ENCODE assay signal across 17 cellular contexts in genomic region chr17:42894283-42895184, GRCh38. TPM values are rescaled to one million over a fixed set of nuclear protein-coding genes. Genes with fewer than 3 reads are reported as not detected.
A peak's percentile ranks its signal among the peaks of the same experiment; 100 is the strongest.
DNase-seq lines count a peak whose midpoint lies in the region; ATAC-seq and TF ChIP-seq lines count a peak whose summit lies in the region.
"Had no signal": no experiment of that assay in that cellular context is flagged by ENCODE, and none has a peak within 500 bp of the region (broad histone marks: within the 10 kb centered on the region; RNA-seq: fewer than 3 reads in every experiment).

No MANE protein-coding gene starts in this region.

- no peak for TF ChIP-seq EP300 in sigmoid colon (IDR thresholded peaks at IDR 0.05)

- peak overlapping the region in 3 of 4 donors; percentile 7 to 83 (median 80) for H3K27ac ChIP-seq in sigmoid colon
- H3K27ac ChIP-seq: KMS-11, parathyroid adenoma had no signal

- in situ Hi-C loops in Caki2 (cut with HindIII; ENCODE audit: low pct_unique_long_range_greater_than_20kb, low sequenced_read_pairs) = no loop called here

- CTCF ChIA-PET in WTC11 (lab: Charles Lee) = interaction anchor here (1.4 to 1.9 kb wide), 2 partner anchors 75 to 103 kb away, joined by 5 read pairs; partner anchors contain the start of gene RPL27

- H3K27me3 ChIP-seq in sigmoid colon = no peaks in the 10 kb centered on the region

- no peak for TF ChIP-seq CTCF in WTC11 (IDR thresholded peaks at IDR 0.05)
- no peak for TF ChIP-seq CTCF in sigmoid colon (IDR thresholded peaks at IDR 0.05)

- H3K36me3 ChIP-seq in sigmoid colon = no peaks in the 10 kb centered on the region

- H3K9me3 ChIP-seq in sigmoid colon = no peaks in the 10 kb centered on the region

- peaks cover 2% of the 10 kb centered on the region; the same call in 1 of the 2 replicates for H3K27me3 Mint-ChIP-seq in WTC11 (ENCODE audit: low read depth)

- no peak overlapping the region for H3K27ac Mint-ChIP-seq in WTC11
- H3K27ac Mint-ChIP-seq: activated T-helper 17 cell treated with anti-CD3 and anti-CD28 coated beads, Interleukin-2, amount 50 U/mL, for 72 hours; brain had no signal

- H3K36me3 Mint-ChIP-seq in WTC11 = no peaks in the 10 kb centered on the region
- H3K36me3 Mint-ChIP-seq: brain had no signal

- no peak for TF ChIP-seq POLR2A in sigmoid colon (IDR thresholded peaks at IDR 0.05)

- H3K4me3 ChIP-seq in sigmoid colon = no peak overlapping the region

- intact Hi-C loops in sigmoid colon (cut with DNase I) = no loop called here

- 29 to 70% methylated on average over 12 of the region's 12 CpGs for WGBS in sigmoid colon, 2 donors

- POLR2A ChIA-PET in WTC11 (lab: Charles Lee) = no interaction called here

- no peak overlapping the region for H3K4me3 Mint-ChIP-seq in WTC11
- H3K4me3 Mint-ChIP-seq: activated T-helper 17 cell treated with anti-CD3 and anti-CD28 coated beads, Interleukin-2, amount 50 U/mL, for 72 hours; brain had no signal

- no peaks in the 10 kb centered on the region; the same call in 1 of the 2 replicates for H3K9me3 Mint-ChIP-seq in WTC11
- H3K9me3 Mint-ChIP-seq: activated T-helper 17 cell treated with anti-CD3 and anti-CD28 coated beads, Interleukin-2, amount 50 U/mL, for 72 hours; brain had no signal

- peaks cover 0 to 53% (median 41%) of the 10 kb centered on the region in 4 donors for H3K4me1 ChIP-seq in sigmoid colon
- H3K4me1 ChIP-seq: parathyroid adenoma had no signal

- DNase-seq in Caki2 (ENCODE audit: low read depth) (peak; percentile 62), WTC11 (ENCODE audit: low spot score) (no peak), kidney tubule cell (ENCODE audit: low spot score) (peak; percentile 48), sigmoid colon (peak; percentile 21), NCI-H1930 (lab: John Stamatoyannopoulos, UW) (no peak), GM03348 (ENCODE audit: low spot score) (no peak), NCI-H1417 treated with DMSO at 0.1 percent for 48 hours (lab: John Stamatoyannopoulos, UW) (no peak), DMS79 (lab: John Stamatoyannopoulos, UW) (no peak)
- DNase-seq: hypothalamus; stimulated activated CD4-positive, alpha-beta T cell treated with anti-CD3 and anti-CD28 coated beads, Interleukin-2, amount 100 ng/mL, for 24 hours had no signal

- H3K4me1 Mint-ChIP-seq in WTC11 = peaks cover 13% of the 10 kb centered on the region
- H3K4me1 Mint-ChIP-seq: activated T-helper 17 cell treated with anti-CD3 and anti-CD28 coated beads, Interleukin-2, amount 50 U/mL, for 72 hours had no signal

- no peak for ATAC-seq in WTC11
- ATAC-seq: activated T-helper 17 cell treated with anti-CD3 and anti-CD28 coated beads, Interleukin-2, amount 50 U/mL, for 72 hours had no signal

TF ChIP-seq in WTC11, 78 proteins besides CTCF, POLR2A, EP300 and RAD21:
- no peak for TF ChIP-seq SP1 (CRISPR knock-in tag; conservative IDR thresholded peaks at IDR 0.05)
- TF ChIP-seq GABPB1 (CRISPR knock-in tag; IDR thresholded peaks at IDR 0.05) = peak; percentile 54; the same call in 1 of the 2 replicates

RNA-seq across cellular contexts. Expression of gene G6PC1, which starts 6.1 kb away (rescaled TPM):
- total RNA-seq in Caki2 (2014; rRNA removed; shearing (Covaris generic); ENCODE audit: low replicate concordance) = not detected in 2 replicates
- 0.37 TPM in 1 of 3 replicates, not detected in the others for total RNA-seq in WTC11 (2021)
- not detected for total RNA-seq in sigmoid colon
- polyA plus RNA-seq in sigmoid colon = under 1 TPM in 1 of 3 donors, not detected in 2; 0.23 TPM
- total RNA-seq: activated T-helper 17 cell treated with anti-CD3 and anti-CD28 coated beads, Interleukin-2, amount 50 U/mL, for 72 hours; mesenteric fat pad; NCI-H460; RPMI7951 had no signal

RNA-seq across cellular contexts. Expression of gene AOC3, which starts 43.5 kb away (rescaled TPM):
- 0.17 TPM in 1 of 2 replicates, not detected in the other for total RNA-seq in Caki2 (2014; rRNA removed; shearing (Covaris generic); ENCODE audit: low replicate concordance)
- total RNA-seq in WTC11 (2021) (6.2 to 8.2 TPM (median 7.6 TPM) in 3 replicates), sigmoid colon (100 to 1,000 TPM in 2 of 4 donors, 10 to 100 TPM in 2; 58.1 to 227 (median 107) TPM)
- 10 to 100 TPM in 1 of 3 donors, 1 to 10 TPM in 2; 3.5 to 32.7 (median 5.4) TPM for polyA plus RNA-seq in sigmoid colon
- total RNA-seq: RPMI7951 had no signal

RNA-seq across cellular contexts. Expression of gene AOC2, which starts 50.2 kb away (rescaled TPM):
- total RNA-seq in Caki2 (2014; rRNA removed; shearing (Covaris generic); ENCODE audit: low replicate concordance) = 0.38 TPM in 1 of 2 replicates, not detected in the other
- total RNA-seq in WTC11 (2021) = 9.8 to 11.0 TPM (median 10.1 TPM) in 3 replicates
- total RNA-seq in sigmoid colon = 1 to 10 TPM; 1.2 to 2.1 (median 1.4) TPM
- polyA plus RNA-seq in sigmoid colon = 1 to 10 TPM in 1 of 3 donors, not detected in 2; 1.2 TPM

Comparison
In these comparisons a context has a peak if more than half of its experiments do, and no peak if none do; other contexts are left out.
1. DNase-seq: peak in Caki2 (single experiment), kidney tubule cell (single experiment) and sigmoid colon (single experiment); none in WTC11 (single experiment), NCI-H1930 (0 of 2), GM03348 (single experiment), NCI-H1417 treated with DMSO at 0.1 percent for 48 hours (single experiment) and DMS79 (single experiment).